In genomic region chr2:190117305-190117704, GRCh38 we compare ENCODE assay signal across 2 cellular contexts.
TF ChIP-seq lines count a peak whose summit lies in the region.

No MANE protein-coding gene starts in this region.

TF ChIP-seq in HepG2, 621 proteins besides CTCF, POLR2A, EP300 and RAD21:
- TF ChIP-seq CEBPB (IDR thresholded peaks at IDR 0.05; ENCODE audit: borderline replicate concordance, low read depth, low read length) (peak; percentile 92), IKZF1 (IDR thresholded peaks at IDR 0.05) (no peak)

TF ChIP-seq in K562, 482 proteins besides CTCF, POLR2A, EP300 and RAD21:
- TF ChIP-seq ZBTB40 (IDR thresholded peaks at IDR 0.05) (no peak), ZBTB40 (CRISPR knock-in tag; IDR thresholded peaks at IDR 0.05) (no peak), SNRNP70 (optimal IDR thresholded peaks at IDR 0.05; ENCODE audit: low read depth, low read length) (no peak), CEBPB (tag; IDR thresholded peaks at IDR 0.05) (peak; percentile 90), CEBPG (CRISPR knock-in tag; IDR thresholded peaks at IDR 0.05) (no peak), CEBPG (tag; conservative IDR thresholded peaks at IDR 0.05 in 1 of 2, IDR thresholded peaks at IDR 0.05 in 1 of 2) (peak; percentile 51 to 75; a peak in 3 of 4 replicates), ZNF41 (CRISPR knock-in tag; conservative IDR thresholded peaks at IDR 0.05) (no peak), ZNF785 (CRISPR knock-in tag; IDR thresholded peaks at IDR 0.05) (no peak)
